ENCODE assay signal across 8 cellular contexts in the genomic region with DNA sequence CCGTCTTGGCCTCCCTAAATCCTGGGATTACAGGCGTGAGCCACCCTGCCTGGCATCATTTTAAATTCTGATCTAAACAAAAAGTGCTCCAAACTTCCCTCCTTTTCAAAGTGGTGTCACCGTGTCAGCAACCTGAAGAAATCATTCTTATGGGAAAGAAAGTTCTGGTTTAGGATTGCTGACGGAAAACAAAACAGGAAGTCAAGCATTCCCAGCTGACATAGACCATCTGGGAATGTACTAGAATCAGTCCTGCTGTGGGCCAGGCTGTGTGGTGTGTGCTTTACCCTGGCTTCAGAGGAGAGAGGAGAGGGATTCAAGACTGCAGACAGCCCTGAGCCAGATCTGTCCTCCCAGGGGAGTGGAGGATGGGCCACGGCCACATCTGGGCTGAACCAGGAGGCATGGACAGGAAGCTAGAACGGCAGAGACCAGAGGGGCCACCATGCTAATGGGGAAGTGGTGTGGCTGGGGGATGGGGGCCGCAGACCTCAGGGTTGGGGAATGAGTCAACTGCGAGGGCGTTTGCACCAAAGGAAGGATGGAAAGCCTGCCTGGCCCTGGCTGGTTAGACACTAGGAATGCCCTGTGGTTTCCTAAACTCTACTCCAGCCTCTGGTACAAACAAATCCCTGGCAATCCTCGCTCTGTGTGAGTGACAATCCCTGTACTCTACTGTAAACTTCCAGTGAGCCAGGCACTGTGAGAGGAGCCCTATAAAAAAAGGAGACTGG. TPM values are rescaled to one million over a fixed set of nuclear protein-coding genes. Genes with fewer than 3 reads are reported as not detected.
A peak's percentile ranks its signal among the peaks of the same experiment; 100 is the strongest.
DNase-seq lines count a peak whose midpoint lies in the region; ATAC-seq and TF ChIP-seq lines count a peak whose summit lies in the region.

No MANE protein-coding gene starts in this region.

- DNase-seq in AG10803 (ENCODE audit: low read depth), result peak; percentile 98
- DNase-seq in SJSA1 (ENCODE audit: low read depth in 1 of 2, low spot score in 2 of 2), result peak; percentile 97 to 98
- DNase-seq in myocyte (ENCODE audit: low read depth), result peak; percentile 96
- no peak for DNase-seq in NCI-H1436 treated with DMSO at 0.1 percent for 48 hours (lab: John Stamatoyannopoulos, UW)
- DNase-seq in NCI-H82 (lab: John Stamatoyannopoulos, UW), result no peak

- ATAC-seq in GM19043 (IDR thresholded peaks at IDR 0.05; ENCODE audit: low read depth, unreplicated experiment), result peak; percentile 84
- ATAC-seq in HG03108 (IDR thresholded peaks at IDR 0.05; ENCODE audit: unreplicated experiment), result peak; percentile 76

- H3K27ac ChIP-seq in SJSA1 (peak overlapping the region; percentile 88), esophagus (ENCODE audit: low read depth in 2 of 2, low read length in 1 of 2) (peak overlapping the region; percentile 51 to 79)

- 39 to 44% methylated on average over 10 of the region's 10 CpGs for WGBS in esophagus, 2 donors

- H3K9me3 ChIP-seq in SJSA1 (replicated peaks) (no peaks in the 10 kb centered on the region), esophagus (ENCODE audit: control insufficient read depth in 2 of 2, insufficient read depth in 1 of 2, low read depth in 1 of 2, low read length in 1 of 2) (no peaks in the 10 kb centered on the region)

- no peaks in the 10 kb centered on the region for H3K36me3 ChIP-seq in SJSA1
- no peaks in the 10 kb centered on the region for H3K36me3 ChIP-seq in esophagus (ENCODE audit: control insufficient read depth in 2 of 2, insufficient read depth in 2 of 2, low read length in 1 of 2)

- H3K4me3 ChIP-seq in AG10803 (ENCODE audit: low read length), result peak overlapping the region; percentile 30; the same call in 1 of the 2 replicates
- no peak overlapping the region for H3K4me3 ChIP-seq in SJSA1
- no peak overlapping the region for H3K4me3 ChIP-seq in esophagus (ENCODE audit: low read depth in 1 of 2, low read length in 2 of 2)

- TF ChIP-seq CTCF in AG10803 (conservative IDR thresholded peaks at IDR 0.05; ENCODE audit: low read length), result no peak

- H3K27me3 ChIP-seq in SJSA1 (replicated peaks) (no peaks in the 10 kb centered on the region), esophagus (ENCODE audit: control insufficient read depth in 1 of 2, insufficient read depth in 2 of 2, low read length in 2 of 2) (no peaks in the 10 kb centered on the region)

- H3K4me1 ChIP-seq in SJSA1 (replicated peaks), result peaks cover 38% of the 10 kb centered on the region
- H3K4me1 ChIP-seq in esophagus (ENCODE audit: control insufficient read depth in 2 of 2, insufficient read depth in 2 of 2, low read length in 1 of 2), result peaks cover 0 to 4% of the 10 kb centered on the region in 2 donors

RNA-seq across cellular contexts. Expression of gene CLIP2, which starts 16.7 kb away (rescaled TPM):
- 18.3 and 18.8 TPM in 2 replicates for total RNA-seq in SJSA1 (2014; rRNA removed; shearing (Covaris generic))
- 1 to 10 TPM; 5.5 to 6.3 TPM for polyA plus RNA-seq in esophagus
- 14.5 and 22.7 TPM in 2 replicates for total RNA-seq in myocyte
- 13.4 TPM for polyA plus RNA-seq in myocyte (2012)

RNA-seq across cellular contexts. Expression of gene RFC2, which starts 18.3 kb away (rescaled TPM):
- total RNA-seq in SJSA1 (2014; rRNA removed; shearing (Covaris generic)), result 58.6 and 77.1 TPM in 2 replicates
- polyA plus RNA-seq in esophagus, result 10 to 100 TPM; 20.0 to 26.7 TPM
- total RNA-seq in myocyte, result 12.1 and 13.0 TPM in 2 replicates
- 14.4 TPM for polyA plus RNA-seq in myocyte (2012)

Comparison
In these comparisons a context has a peak if more than half of its experiments do, and no peak if none do; other contexts are left out.
1. DNase-seq: peak in AG10803 (single experiment), SJSA1 (2 of 2) and myocyte (single experiment); none in NCI-H1436 treated with DMSO at 0.1 percent for 48 hours (single experiment) and NCI-H82 (single experiment).